Comparison of ENCODE assay signal across 3 cellular contexts in the genomic region with DNA sequence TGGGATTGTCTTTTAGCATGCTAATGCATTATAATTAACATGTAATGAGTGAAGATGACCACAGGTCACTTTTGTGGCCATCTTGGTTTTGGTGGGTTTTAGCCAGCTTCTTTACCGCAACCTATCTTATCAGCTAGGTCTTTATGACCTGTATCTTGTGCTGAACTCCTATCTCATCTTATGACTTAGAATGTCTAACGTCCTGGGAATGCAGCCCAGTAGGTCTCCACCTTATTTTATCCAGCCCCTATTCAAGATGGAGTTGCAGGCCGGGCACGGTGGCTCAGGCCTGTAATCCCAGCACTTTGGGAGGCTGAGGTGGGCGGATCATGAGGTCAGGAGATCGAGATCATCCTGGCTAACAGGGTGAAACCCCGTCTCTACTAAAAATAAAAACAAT. TPM values are rescaled to one million over a fixed set of nuclear protein-coding genes. Genes with fewer than 3 reads are reported as not detected.
A peak's percentile ranks its signal among the peaks of the same experiment; 100 is the strongest.
DNase-seq lines count a peak whose midpoint lies in the region; TF ChIP-seq lines count a peak whose summit lies in the region.
"Not testable (repeated sequence)": the region's sequence is repeated elsewhere in the genome, so short reads cannot be mapped to it uniquely, and the experiment has no call there.

No MANE protein-coding gene starts in this region.

- H3K9ac ChIP-seq in H9 (ENCODE audit: extremely low read depth, insufficient read length, low read length); trophoblast cell (ENCODE audit: low read length): not testable (repeated sequence)

- TF ChIP-seq CTCF in H9 (conservative IDR thresholded peaks at IDR 0.05), result not testable (repeated sequence)

- DNase-seq in H9, result not testable (repeated sequence)
- DNase-seq in activated CD4-positive, alpha-beta T cell treated with anti-CD3 and anti-CD28 coated beads, Interleukin-2, amount 10 ng/mL, durations not matched to agents 24 days and 14 days, result peak; percentile 19
- DNase-seq in trophoblast cell, result peak; percentile 72 to 83

- not testable (repeated sequence) for H2BK5ac ChIP-seq in H9 (ENCODE audit: insufficient read length, low read length); trophoblast cell (ENCODE audit: low read depth, low read length, poor library complexity)

- H2BK120ac ChIP-seq in H9 (ENCODE audit: low read depth, low read length, poor library complexity, severe bottlenecking); trophoblast cell (ENCODE audit: insufficient read depth, low read length, poor library complexity): not testable (repeated sequence)

- H3K4me3 ChIP-seq in trophoblast cell (ENCODE audit: low read depth, low read length), result not testable (repeated sequence)

- H3K4me3 Mint-ChIP-seq in H9; activated CD4-positive, alpha-beta T cell treated with anti-CD3 and anti-CD28 coated beads, Interleukin-2, amount 10 ng/mL, durations not matched to agents 24 days and 14 days: not testable (repeated sequence)

- H3K18ac ChIP-seq in H9 (ENCODE audit: insufficient read length, low read depth, low read length); trophoblast cell (ENCODE audit: low read length): not testable (repeated sequence)

- H2AK5ac ChIP-seq in H9 (ENCODE audit: insufficient read length, low read length); trophoblast cell (ENCODE audit: low read length): not testable (repeated sequence)

- not testable (repeated sequence) for H3K4me1 ChIP-seq in H9 (ENCODE audit: insufficient read depth, low read length); trophoblast cell (ENCODE audit: control insufficient read depth in 1 of 2, insufficient read depth in 2 of 2, low read length in 2 of 2)

- not testable (repeated sequence) for H4K20me1 ChIP-seq in H9 (ENCODE audit: control insufficient read depth, insufficient read depth, insufficient read length)

- H3K27me3 Mint-ChIP-seq in H9 (ENCODE audit: low read depth); activated CD4-positive, alpha-beta T cell treated with anti-CD3 and anti-CD28 coated beads, Interleukin-2, amount 10 ng/mL, durations not matched to agents 24 days and 14 days: not testable (repeated sequence)

- not testable (repeated sequence) for H3K9me3 ChIP-seq in H9 (ENCODE audit: control insufficient read depth, low read depth, low read length); trophoblast cell (ENCODE audit: insufficient read depth, low read depth, low read length)

- H3K36me3 Mint-ChIP-seq in H9 (ENCODE audit: insufficient read depth in 1 of 3, low read depth in 3 of 3); activated CD4-positive, alpha-beta T cell treated with anti-CD3 and anti-CD28 coated beads, Interleukin-2, amount 10 ng/mL, durations not matched to agents 24 days and 14 days (ENCODE audit: low read depth): not testable (repeated sequence)

- not testable (repeated sequence) for H3K4me2 ChIP-seq in H9 (ENCODE audit: insufficient read depth, insufficient read length, low read length); trophoblast cell (ENCODE audit: low read length)

- H4K91ac ChIP-seq in H9 (ENCODE audit: insufficient read length, low read depth, low read length); trophoblast cell (ENCODE audit: low read depth, low read length): not testable (repeated sequence)

- WGBS in H9 (ENCODE audit: extremely low coverage, insufficient read length, low lambda C conversion rate), result no CpG with 5 or more reads among the region's 7 CpGs
- no CpG with 5 or more reads among the region's 7 CpGs for WGBS in trophoblast cell (ENCODE audit: extremely low coverage, insufficient coverage, insufficient read length)

- not testable (repeated sequence) for H3K36me3 ChIP-seq in trophoblast cell (ENCODE audit: control insufficient read depth in 1 of 2, insufficient read depth in 2 of 2, low read length in 2 of 2)

- peak overlapping the region in 2 of 3 experiments; percentile 25 to 35; a peak in 2 of 7 replicates for H3K27ac Mint-ChIP-seq in H9
- not testable (repeated sequence) for H3K27ac Mint-ChIP-seq in activated CD4-positive, alpha-beta T cell treated with anti-CD3 and anti-CD28 coated beads, Interleukin-2, amount 10 ng/mL, durations not matched to agents 24 days and 14 days

- peaks cover 46 to 47% of the 10 kb centered on the region in 2 experiments for H3K4me1 Mint-ChIP-seq in H9
- H3K4me1 Mint-ChIP-seq in activated CD4-positive, alpha-beta T cell treated with anti-CD3 and anti-CD28 coated beads, Interleukin-2, amount 10 ng/mL, durations not matched to agents 24 days and 14 days, result not testable (repeated sequence)

- intact Hi-C loops in activated CD4-positive, alpha-beta T cell treated with anti-CD3 and anti-CD28 coated beads, Interleukin-2, amount 10 ng/mL, durations not matched to agents 24 days and 14 days (cut with micrococcal nuclease), result not testable (repeated sequence)

- not testable (repeated sequence) for H4K5ac ChIP-seq in H9 (ENCODE audit: insufficient read length, low read depth, low read length)

- not testable (repeated sequence) for H3K23me2 ChIP-seq in H9 (ENCODE audit: insufficient read length, low read depth, low read length, poor library complexity, severe bottlenecking)

- not testable (repeated sequence) for H2AFZ ChIP-seq in H9 (ENCODE audit: low read length); trophoblast cell (ENCODE audit: insufficient read depth, low read length, poor library complexity)

- H2BK12ac ChIP-seq in H9 (ENCODE audit: insufficient read length, low read depth, low read length); trophoblast cell (ENCODE audit: low read length): not testable (repeated sequence)

- H3K79me2 ChIP-seq in H9 (ENCODE audit: insufficient read depth, low read length); trophoblast cell (ENCODE audit: control insufficient read depth, insufficient read depth, low read length, poor library complexity): not testable (repeated sequence)

- H3K4ac ChIP-seq in H9 (ENCODE audit: low read depth, low read length); trophoblast cell (ENCODE audit: low read depth, low read length): not testable (repeated sequence)

- not testable (repeated sequence) for H3K56ac ChIP-seq in H9 (ENCODE audit: insufficient read length, low read depth, low read length)

- not testable (repeated sequence) for H4K12ac ChIP-seq in trophoblast cell (ENCODE audit: low read depth, low read length)

- H4K8ac ChIP-seq in H9 (replicated peaks; ENCODE audit: insufficient read length, low read depth, low read length); trophoblast cell (ENCODE audit: low read depth, low read length): not testable (repeated sequence)

- H3K27me3 ChIP-seq in H9 (ENCODE audit: insufficient read depth, low read length); trophoblast cell (ENCODE audit: insufficient read depth, low read length): not testable (repeated sequence)

- not testable (repeated sequence) for H3K27ac ChIP-seq in H9 (ENCODE audit: insufficient read length, low read depth, low read length); trophoblast cell (ENCODE audit: low read depth, low read length)

- not testable (repeated sequence) for H3T11ph ChIP-seq in H9 (ENCODE audit: low read length)

- not testable (repeated sequence) for H3K14ac ChIP-seq in H9 (ENCODE audit: insufficient read depth, low read length); trophoblast cell (ENCODE audit: low read length)

- H2BK15ac ChIP-seq in H9 (ENCODE audit: low read depth, low read length), result not testable (repeated sequence)

- not testable (repeated sequence) for H3K23ac ChIP-seq in H9 (ENCODE audit: insufficient read length, low read depth, low read length); trophoblast cell (ENCODE audit: low read length)

- H3K79me1 ChIP-seq in H9 (ENCODE audit: insufficient read depth, low read depth, low read length, poor library complexity, severe bottlenecking); trophoblast cell (ENCODE audit: low read length): not testable (repeated sequence)

- not testable (repeated sequence) for H3K9me3 Mint-ChIP-seq in H9; activated CD4-positive, alpha-beta T cell treated with anti-CD3 and anti-CD28 coated beads, Interleukin-2, amount 10 ng/mL, durations not matched to agents 24 days and 14 days

- not testable (repeated sequence) for H2BK20ac ChIP-seq in H9 (ENCODE audit: low read depth, low read length, poor library complexity, severe bottlenecking)

RNA-seq across cellular contexts. Expression of a gene that starts 45.8 kb away (rescaled TPM):
- 0.55 and 1.1 TPM in 2 replicates for total RNA-seq in H9 (2021)
- 0.73 and 2.0 TPM in 2 replicates for total RNA-seq in activated CD4-positive, alpha-beta T cell treated with anti-CD3 and anti-CD28 coated beads, Interleukin-2, amount 10 ng/mL, durations not matched to agents 24 days and 14 days
- polyA plus RNA-seq in trophoblast cell (2013), result 0.03 and 0.08 TPM in 2 replicates
